ENCODE assay signal across 16 cellular contexts in genomic region chr17:65278820-65279184, GRCh38.
DNase-seq lines count a peak whose midpoint lies in the region; ATAC-seq, FAIRE-seq and TF ChIP-seq lines count a peak whose summit lies in the region.
"Had no signal": no experiment of that assay in that cellular context is flagged by ENCODE, and none has a peak within 500 bp of the region (broad histone marks: within the 10 kb centered on the region; RNA-seq: fewer than 3 reads in every experiment).

No MANE protein-coding gene starts in this region.

- no peaks in the 10 kb centered on the region for H3K23me2 ChIP-seq in H1 (ENCODE audit: low read depth, low read length)

- H2BK20ac ChIP-seq in H1 (ENCODE audit: low read length) = peak overlapping the region; percentile 23; the same call in 1 of the 2 replicates

- CTCF ChIA-PET in SK-N-SH (lab: Yijun Ruan, JAX) (interaction anchor here (0.7 to 4.6 kb wide), 17 partner anchors 10 to 922 kb away, joined by 3 to 33 read pairs (median 6); no protein-coding TSS in a partner anchor), H1 (lab: Charles Lee; ENCODE audit: partially characterized antibody) (interaction anchor here (0.6 to 3.7 kb wide), 15 partner anchors 9 to 836 kb away, joined by 3 to 26 read pairs (median 4); no protein-coding TSS in a partner anchor)

- H3K9me2 ChIP-seq in SK-N-SH = no peaks in the 10 kb centered on the region

- H4K20me1 ChIP-seq in SK-N-SH (ENCODE audit: insufficient read depth) = no peaks in the 10 kb centered on the region
- no peaks in the 10 kb centered on the region for H4K20me1 ChIP-seq in H1 (replicated peaks in 1 of 2; ENCODE audit: control insufficient read depth in 1 of 2, insufficient read depth in 2 of 2, low read length in 2 of 2)
- H4K20me1 ChIP-seq: BLaER1 treated with 17β-estradiol and CSF1 and Interleukin-3, amounts not matched to agents 10 nM and 100 nM had no signal

- TF ChIP-seq EP300 in SK-N-SH (IDR thresholded peaks at IDR 0.05; ENCODE audit: borderline replicate concordance in 1 of 2, low read depth in 1 of 2, low read length in 1 of 2) (no peak), H1 (IDR thresholded peaks at IDR 0.05; ENCODE audit: borderline replicate concordance in 1 of 2, low read depth in 2 of 2, low read length in 2 of 2) (no peak)

- DNase-seq in SK-N-SH = no peak
- no peak for DNase-seq in H1 (ENCODE audit: low read depth in 1 of 2, low spot score in 2 of 2)
- no peak for DNase-seq in mesenchymal stem cell
- no peak for DNase-seq in NCI-H82 (lab: John Stamatoyannopoulos, UW)
- DNase-seq in activated CD8-positive, alpha-beta memory T cell treated with anti-CD3 and anti-CD28 coated beads for 24 hours = no peak
- DNase-seq: DND-41, GOT3, KG1, NCI-H1436 had no signal

- ATAC-seq in SK-N-SH treated with all-trans-retinoic acid at 6 μM for 48 hours (peak; percentile 8; the same call in 2 of the 3 replicates), HG02884 (IDR thresholded peaks at IDR 0.05; ENCODE audit: unreplicated experiment) (no peak)

- H3K4ac ChIP-seq in H1 (replicated peaks; ENCODE audit: insufficient read length, low read depth, low read length) (no peak overlapping the region), mesenchymal stem cell (ENCODE audit: low read depth in 1 of 2, low read length in 2 of 2) (no peak overlapping the region)

- no peak for FAIRE-seq in H1 (lab: Jason Lieb, UNC)

- POLR2A ChIA-PET in SK-N-SH (lab: Yijun Ruan, JAX) = no interaction called here
- POLR2A ChIA-PET in H1 (lab: Charles Lee; ENCODE audit: partially characterized antibody) = interaction anchor here (0.6 to 1.6 kb wide), 2 partner anchors 175 to 370 kb away, joined by 3 to 4 read pairs; no protein-coding TSS in a partner anchor

- no peak overlapping the region for H3K9ac ChIP-seq in SK-N-SH
- no peak overlapping the region for H3K9ac ChIP-seq in H1 (replicated peaks in 1 of 4; ENCODE audit: extremely low read depth in 1 of 4, low read depth in 3 of 4, low read length in 3 of 4)
- H3K9ac ChIP-seq in mesenchymal stem cell (ENCODE audit: low read length) = no peak overlapping the region
- H3K9ac ChIP-seq in parathyroid adenoma = no peak overlapping the region
- H3K9ac ChIP-seq: BLaER1 treated with 17β-estradiol and CSF1 and Interleukin-3, amounts not matched to agents 10 nM and 100 nM had no signal

- WGBS in SK-N-SH (ENCODE audit: low lambda C conversion rate) = 61% methylated on average over 10 of the region's 10 CpGs
- 85% methylated on average over 10 of the region's 10 CpGs; no CpG with 5 or more reads in 1 of the 2 experiments for WGBS in H1 (ENCODE audit: extremely low coverage in 1 of 2, insufficient coverage in 1 of 2, insufficient read length in 1 of 2, insufficient replicate concordance in 2 of 2, low coverage in 1 of 2, low lambda C conversion rate in 2 of 2, missing lambda C conversion rate in 1 of 2), 2 experiments
- 81% methylated on average over 10 of the region's 10 CpGs for WGBS in mesenchymal stem cell

- TF ChIP-seq RAD21 in SK-N-SH (IDR thresholded peaks at IDR 0.05; ENCODE audit: low read length) = no peak
- TF ChIP-seq RAD21 in H1 (IDR thresholded peaks at IDR 0.05 in 1 of 2, conservative IDR thresholded peaks at IDR 0.05 in 1 of 2; ENCODE audit: low read depth in 2 of 2, low read length in 2 of 2) = no peak

- H4K5ac ChIP-seq in H1 (ENCODE audit: insufficient read length, low read depth, low read length) = no peak overlapping the region

- no peak for TF ChIP-seq POLR2A in H1 (IDR thresholded peaks at IDR 0.05; ENCODE audit: control extremely low read depth in 1 of 2, low read depth in 2 of 2, low read length in 2 of 2)

- H2BK12ac ChIP-seq in H1 (ENCODE audit: low read depth, low read length) (peak overlapping the region; percentile 62; the same call in 1 of the 2 replicates), mesenchymal stem cell (ENCODE audit: low read length in 2 of 2) (no peak overlapping the region)

- H4K8ac ChIP-seq in H1 (ENCODE audit: extremely low read depth, insufficient read depth, low read length) = no peak overlapping the region
- no peak overlapping the region for H4K8ac ChIP-seq in mesenchymal stem cell (ENCODE audit: low read length)

- H3K18ac ChIP-seq in H1 (ENCODE audit: extremely low read depth, low read length) (no peak overlapping the region), mesenchymal stem cell (ENCODE audit: low read depth in 1 of 2, low read length in 2 of 2) (no peak overlapping the region)

- no peak overlapping the region for H2AK5ac ChIP-seq in H1 (ENCODE audit: low read depth, low read length)
- H2AK5ac ChIP-seq in mesenchymal stem cell (ENCODE audit: low read length, severe bottlenecking) = peak overlapping the region; percentile 68

- H3K79me1 ChIP-seq in H1 (ENCODE audit: low read depth, low read length) (no peaks in the 10 kb centered on the region), mesenchymal stem cell (replicated peaks; ENCODE audit: low read length, poor library complexity, severe bottlenecking) (no peaks in the 10 kb centered on the region)

- H3K27ac ChIP-seq in SK-N-SH (ENCODE audit: low read depth in 2 of 2, low read length in 1 of 2) = no peak overlapping the region
- no peak overlapping the region for H3K27ac ChIP-seq in H1 (ENCODE audit: low read depth, low read length)
- H3K27ac ChIP-seq in mesenchymal stem cell (ENCODE audit: low read length, poor library complexity, severe bottlenecking) = no peak overlapping the region
- H3K27ac ChIP-seq in parathyroid adenoma = no peak overlapping the region
- H3K27ac ChIP-seq: 22Rv1; BLaER1 treated with 17β-estradiol and CSF1 and Interleukin-3, amounts not matched to agents 10 nM and 100 nM; SJCRH30 had no signal

- H3K27me3 ChIP-seq in SK-N-SH (ENCODE audit: insufficient read depth) (no peaks in the 10 kb centered on the region), H1 (replicated peaks in 1 of 4; ENCODE audit: control insufficient read depth in 3 of 4, extremely low read depth in 1 of 4, insufficient read depth in 3 of 4, low read length in 3 of 4) (no peaks in the 10 kb centered on the region), mesenchymal stem cell (ENCODE audit: control insufficient read depth in 1 of 2, insufficient read depth in 1 of 2, low read length in 2 of 2) (peaks cover 0 to 15% of the 10 kb centered on the region in 2 experiments), parathyroid adenoma (ENCODE audit: control insufficient read depth, insufficient read depth, low read length) (no peaks in the 10 kb centered on the region)
- H3K27me3 ChIP-seq: BLaER1 treated with 17β-estradiol and CSF1 and Interleukin-3, amounts not matched to agents 10 nM and 100 nM; SJCRH30 had no signal

- TF ChIP-seq CTCF in SK-N-SH (IDR thresholded peaks at IDR 0.05) (no peak), H1 (IDR thresholded peaks at IDR 0.05; ENCODE audit: control extremely low read depth in 1 of 3, insufficient read depth in 1 of 3, low read depth in 1 of 3, low read length in 3 of 3) (no peak), parathyroid adenoma (IDR thresholded peaks at IDR 0.05) (no peak)

- no peaks in the 10 kb centered on the region for H3F3A ChIP-seq in SK-N-SH (replicated peaks; ENCODE audit: insufficient read depth)

- H4K91ac ChIP-seq in H1 (replicated peaks; ENCODE audit: insufficient read length, low read length) (peak overlapping the region; percentile 29), mesenchymal stem cell (ENCODE audit: low read length) (no peak overlapping the region)

- H3K9me3 ChIP-seq in SK-N-SH (no peaks in the 10 kb centered on the region), H1 (ENCODE audit: insufficient read depth in 2 of 2, low read depth in 1 of 2, low read length in 1 of 2) (no peaks in the 10 kb centered on the region), mesenchymal stem cell (ENCODE audit: control insufficient read depth, low read length) (peaks cover 4% of the 10 kb centered on the region), parathyroid adenoma (ENCODE audit: control insufficient read depth, low read length) (no peaks in the 10 kb centered on the region)
- H3K9me3 ChIP-seq: Caco-2, SJCRH30 had no signal

- no peak overlapping the region for H2BK120ac ChIP-seq in H1 (replicated peaks; ENCODE audit: low read depth, low read length)
- no peak overlapping the region for H2BK120ac ChIP-seq in mesenchymal stem cell (ENCODE audit: low read depth, low read length)

- H2AFZ ChIP-seq in SK-N-SH (ENCODE audit: low read depth) (no peak overlapping the region), H1 (ENCODE audit: low read length) (peak overlapping the region; percentile 98), mesenchymal stem cell (ENCODE audit: low read depth, low read length) (no peak overlapping the region), parathyroid adenoma (peak overlapping the region; percentile 38)

- H3K4me2 ChIP-seq in SK-N-SH (no peak overlapping the region), H1 (ENCODE audit: insufficient read depth in 1 of 2, low read depth in 2 of 2, low read length in 2 of 2) (no peak overlapping the region), mesenchymal stem cell (ENCODE audit: low read length, poor library complexity, severe bottlenecking) (no peak overlapping the region), parathyroid adenoma (ENCODE audit: low read length) (no peak overlapping the region)

- H3K4me3 ChIP-seq in SK-N-SH (ENCODE audit: low read depth in 2 of 2, low read length in 1 of 2) (no peak overlapping the region), H1 (ENCODE audit: extremely low read depth in 1 of 4, insufficient read depth in 2 of 4, low read depth in 3 of 4, low read length in 4 of 4) (no peak overlapping the region), mesenchymal stem cell (ENCODE audit: insufficient read depth in 1 of 2, low read depth in 1 of 2, low read length in 2 of 2) (no peak overlapping the region), parathyroid adenoma (ENCODE audit: low read depth, low read length) (no peak overlapping the region)
- H3K4me3 ChIP-seq: BLaER1 treated with 17β-estradiol and CSF1 and Interleukin-3, amounts not matched to agents 10 nM and 100 nM; SJCRH30 had no signal

- no peaks in the 10 kb centered on the region; a peak in 1 of 4 replicates for H3K4me1 ChIP-seq in SK-N-SH (ENCODE audit: control insufficient read depth in 1 of 2, insufficient read depth in 2 of 2, low read depth in 1 of 2, low read length in 1 of 2)
- H3K4me1 ChIP-seq in H1 (replicated peaks in 1 of 4; ENCODE audit: control insufficient read depth in 3 of 4, insufficient read depth in 4 of 4, low read length in 3 of 4) = peaks cover 0 to 6% (median 0%) of the 10 kb centered on the region in 4 experiments; a peak in 2 of 7 replicates
- H3K4me1 ChIP-seq in mesenchymal stem cell (ENCODE audit: control insufficient read depth, insufficient read depth, low read depth, low read length) = peaks cover 9% of the 10 kb centered on the region
- H3K4me1 ChIP-seq in parathyroid adenoma = no peaks in the 10 kb centered on the region

- H2BK15ac ChIP-seq in H1 (ENCODE audit: low read length) (no peak overlapping the region), mesenchymal stem cell (ENCODE audit: low read depth, poor library complexity, severe bottlenecking) (no peak overlapping the region)

- H3K56ac ChIP-seq in H1 (replicated peaks; ENCODE audit: insufficient read length, low read depth, low read length) = no peak overlapping the region

- H3K36me3 ChIP-seq in SK-N-SH (replicated peaks in 1 of 2; ENCODE audit: control insufficient read depth in 1 of 2, insufficient read depth in 2 of 2, low read length in 1 of 2) (no peaks in the 10 kb centered on the region), H1 (ENCODE audit: control insufficient read depth in 2 of 4, insufficient read depth in 4 of 4, low read length in 3 of 4) (no peaks in the 10 kb centered on the region), mesenchymal stem cell (ENCODE audit: control insufficient read depth in 1 of 2, insufficient read depth in 2 of 2, low read depth in 1 of 2, low read length in 2 of 2) (no peaks in the 10 kb centered on the region), parathyroid adenoma (ENCODE audit: control insufficient read depth, insufficient read depth, low read length) (no peaks in the 10 kb centered on the region)
- H3K36me3 ChIP-seq: BLaER1 treated with 17β-estradiol and CSF1 and Interleukin-3, amounts not matched to agents 10 nM and 100 nM; SJCRH30 had no signal

- H2BK5ac ChIP-seq in H1 (ENCODE audit: low read depth, low read length) = no peak overlapping the region
- no peak overlapping the region for H2BK5ac ChIP-seq in mesenchymal stem cell (ENCODE audit: low read depth, low read length, poor library complexity, severe bottlenecking)

- H3K79me2 ChIP-seq in SK-N-SH (ENCODE audit: insufficient read depth) = no peaks in the 10 kb centered on the region
- H3K79me2 ChIP-seq in H1 (ENCODE audit: control insufficient read depth in 1 of 2, insufficient read depth in 2 of 2, low read length in 2 of 2) = no peaks in the 10 kb centered on the region
- H3K79me2 ChIP-seq in parathyroid adenoma = no peaks in the 10 kb centered on the region

- H3K23ac ChIP-seq in H1 (ENCODE audit: insufficient read length) = no peak overlapping the region
- H3K23ac ChIP-seq in mesenchymal stem cell (ENCODE audit: low read length in 2 of 2) = no peak overlapping the region

- H3K14ac ChIP-seq in H1 (ENCODE audit: insufficient read length) (no peak overlapping the region), mesenchymal stem cell (ENCODE audit: low read length in 2 of 2) (no peak overlapping the region)

Comparison
In these comparisons a context has a peak if more than half of its experiments do, and no peak if none do; other contexts are left out.
1. H2AFZ ChIP-seq: peak in H1 (single experiment) and parathyroid adenoma (single experiment); none in SK-N-SH (single experiment) and mesenchymal stem cell (single experiment).